Comparison of ENCODE assay signal across 8 cellular contexts in the genomic region with DNA sequence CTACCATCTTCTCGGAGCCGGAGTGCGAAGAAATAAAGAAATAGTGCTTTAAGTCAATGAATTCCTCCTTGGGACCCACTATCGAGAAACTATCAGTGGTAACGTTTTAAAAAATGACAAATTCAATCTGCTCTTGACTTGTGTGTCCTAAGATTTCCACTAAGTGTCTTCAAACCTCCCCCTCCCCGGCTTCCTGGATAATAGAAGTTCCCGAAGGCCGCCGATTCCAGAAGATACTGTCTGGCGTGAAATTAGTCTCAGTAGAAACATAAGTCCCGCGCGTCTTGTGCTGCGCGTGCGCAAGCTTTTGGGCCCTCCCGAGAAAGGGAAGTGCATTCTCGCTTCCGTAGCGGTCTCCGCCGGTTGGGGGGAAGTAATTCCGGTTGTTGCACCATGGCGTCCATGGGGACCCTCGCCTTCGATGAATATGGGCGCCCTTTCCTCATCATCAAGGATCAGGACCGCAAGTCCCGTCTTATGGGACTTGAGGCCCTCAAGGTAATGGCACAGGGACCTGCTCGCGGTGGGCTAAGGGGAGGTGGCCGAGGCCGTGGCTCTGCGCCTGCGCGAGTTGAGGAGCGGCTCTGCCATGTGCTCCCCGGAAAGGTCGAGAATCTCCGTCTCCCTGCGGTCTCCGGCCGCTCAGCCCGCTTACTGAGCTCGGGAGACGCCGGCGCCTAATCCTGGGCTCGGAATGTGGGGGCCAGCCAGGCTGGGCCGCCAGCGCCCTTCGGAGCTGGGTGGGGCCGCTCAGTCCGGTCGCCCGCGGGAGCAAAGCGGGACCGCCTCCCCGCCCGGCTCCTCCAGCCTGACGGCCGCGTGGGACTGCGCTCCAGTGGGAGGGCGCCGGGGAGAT. TPM values are rescaled to one million over a fixed set of nuclear protein-coding genes. Genes with fewer than 3 reads are reported as not detected.
DNase-seq lines count a peak whose midpoint lies in the region; ATAC-seq and TF ChIP-seq lines count a peak whose summit lies in the region.

A gene (plus strand): TSS at position 333 of the 856 bp plus-strand sequence. CDS start 61 bp downstream, at position 394.

- peak within 1 kb of the TSS; percentile 99 for H3K27ac ChIP-seq in endodermal cell (ENCODE audit: low read depth, low read length)

- H3K9ac ChIP-seq in NT2/D1 (ENCODE audit: insufficient read length, low read depth) (peak within 1 kb of the TSS; percentile 97), endodermal cell (ENCODE audit: extremely low read depth, low read length, poor library complexity, severe bottlenecking) (peak within 1 kb of the TSS; percentile 97)

- H3K27me3 ChIP-seq in NT2/D1 (ENCODE audit: insufficient read depth, insufficient read length), result no peaks in the 10 kb centered on the region
- H3K27me3 ChIP-seq in endodermal cell (ENCODE audit: control insufficient read depth, insufficient read depth, low read length, poor library complexity, severe bottlenecking), result no peaks in the 10 kb centered on the region

- H3K4me1 Mint-ChIP-seq in endodermal cell, result peaks cover 21% of the 10 kb centered on the region

- peak within 1 kb of the TSS; percentile 100 for H3K27ac Mint-ChIP-seq in endodermal cell

- H3K4me3 ChIP-seq in NT2/D1 (ENCODE audit: insufficient read length, low read depth) (peak within 1 kb of the TSS; percentile 85), endodermal cell (ENCODE audit: low read length) (peak within 1 kb of the TSS; percentile 96)

- WGBS in endodermal cell (ENCODE audit: insufficient coverage in 1 of 2, insufficient read length in 1 of 2), 2 experiments, result 0 to 1% methylated on average over 35 to 67 of the region's 67 CpGs

- H3K4me1 ChIP-seq in NT2/D1 (ENCODE audit: insufficient read depth, insufficient read length) (peaks cover 5% of the 10 kb centered on the region), endodermal cell (ENCODE audit: control insufficient read depth, insufficient read depth, low read length) (peaks cover 10% of the 10 kb centered on the region)

- H3K4me3 Mint-ChIP-seq in endodermal cell, result peak within 1 kb of the TSS; percentile 75

- peaks cover 44% of the 10 kb centered on the region for H3K36me3 ChIP-seq in NT2/D1 (ENCODE audit: insufficient read depth, insufficient read length, low read length)
- peaks cover 31% of the 10 kb centered on the region for H3K36me3 ChIP-seq in endodermal cell (ENCODE audit: control insufficient read depth, insufficient read depth, low read length)

- H3K9me3 ChIP-seq in NT2/D1 (ENCODE audit: insufficient read depth, low read length) (no peaks in the 10 kb centered on the region), endodermal cell (ENCODE audit: control insufficient read depth, low read length) (no peaks in the 10 kb centered on the region)

- no peaks in the 10 kb centered on the region for H3K27me3 Mint-ChIP-seq in endodermal cell (ENCODE audit: insufficient read depth)

- peaks cover 23% of the 10 kb centered on the region for H3K36me3 Mint-ChIP-seq in endodermal cell (ENCODE audit: low read depth)

- peak; percentile 83 for ATAC-seq in GM21381 (IDR thresholded peaks at IDR 0.05; ENCODE audit: unreplicated experiment)

- TF ChIP-seq CTCF in endodermal cell (conservative IDR thresholded peaks at IDR 0.05), result no peak

- peak; percentile 97 for DNase-seq in COR-L47 (lab: John Stamatoyannopoulos, UW)
- DNase-seq in HUDEP-2 (lab: John Stamatoyannopoulos, UW; ENCODE audit: unreplicated experiment in 76 of 76), result peak; percentile 32 to 95 (median 85)
- DNase-seq in NT2/D1 (ENCODE audit: low read depth, low spot score), result peak; percentile 82
- DNase-seq in activated CD8-positive, alpha-beta memory T cell treated with anti-CD3 and anti-CD28 coated beads, Interleukin-2, amount 50 U/mL, for 1 hour (ENCODE audit: extremely low read depth), result peak; percentile 82
- DNase-seq in endodermal cell, result peak; percentile 95
- peak; percentile 96 for DNase-seq in mesenteric fat pad (ENCODE audit: low spot score)
- peak; percentile 66 for DNase-seq in stimulated activated CD8-positive, alpha-beta memory T cell treated with anti-CD3 and anti-CD28 coated beads, Interleukin-15, amount 100 ng/mL, for 24 hours (ENCODE audit: low read depth)

- no peaks in the 10 kb centered on the region for H3K9me3 Mint-ChIP-seq in endodermal cell

RNA-seq across cellular contexts. Expression of the gene that starts here (rescaled TPM):
- total RNA-seq in endodermal cell, result 100 to 1,000 TPM; 316 to 356 TPM
- polyA plus RNA-seq in endodermal cell (2013, experiment 1 of 2), result 335 TPM
- 321 TPM for polyA plus RNA-seq in endodermal cell (2013, experiment 2 of 2)
- total RNA-seq in mesenteric fat pad, result 202 TPM

Comparison
In these comparisons a context has a peak if more than half of its experiments do, and no peak if none do; other contexts are left out.
1. Peak in every context shown above with its lines: DNase-seq, ATAC-seq, H3K4me3 ChIP-seq and H3K27ac ChIP-seq.